In genomic region chrX:46588263-46588662, GRCh38 we compare ENCODE assay signal across 8 cellular contexts. TPM values are rescaled to one million over a fixed set of nuclear protein-coding genes. Genes with fewer than 3 reads are reported as not detected.
A peak's percentile ranks its signal among the peaks of the same experiment; 100 is the strongest.
DNase-seq lines count a peak whose midpoint lies in the region; ATAC-seq and TF ChIP-seq lines count a peak whose summit lies in the region.

No MANE protein-coding gene starts in this region.

- DNase-seq in HT1080 (ENCODE audit: low read depth) = peak; percentile 57
- DNase-seq in activated CD8-positive, alpha-beta T cell treated with anti-CD3 and anti-CD28 coated beads for 36 hours = peak; percentile 66
- DNase-seq in fibroblast of the aortic adventitia (ENCODE audit: low read depth) = peak; percentile 83
- DNase-seq in stimulated activated CD4-positive, alpha-beta T cell treated with anti-CD3 and anti-CD28 coated beads, Interleukin-4, amount 100 ng/mL, for 1 hour = peak; percentile 30
- no peak for DNase-seq in HuH-7 (ENCODE audit: low spot score)
- no peak for DNase-seq in NCI-H2107 (lab: John Stamatoyannopoulos, UW)
- no peak for DNase-seq in NCI-H774 (lab: John Stamatoyannopoulos, UW)
- no peak for DNase-seq in inferior parietal cortex (ENCODE audit: extremely low spot score)

- no peak for TF ChIP-seq CTCF in activated CD8-positive, alpha-beta T cell treated with anti-CD3 and anti-CD28 coated beads for 36 hours (IDR thresholded peaks at IDR 0.05)
- TF ChIP-seq CTCF in fibroblast of the aortic adventitia (IDR thresholded peaks at IDR 0.05; ENCODE audit: insufficient read depth, low read length) = no peak

- H3K27ac Mint-ChIP-seq in activated CD8-positive, alpha-beta T cell treated with anti-CD3 and anti-CD28 coated beads for 36 hours = peak overlapping the region; percentile 71

- no peaks in the 10 kb centered on the region for H3K9me3 Mint-ChIP-seq in activated CD8-positive, alpha-beta T cell treated with anti-CD3 and anti-CD28 coated beads for 36 hours

- CTCF ChIA-PET in activated CD8-positive, alpha-beta T cell treated with anti-CD3 and anti-CD28 coated beads for 36 hours (lab: Charles Lee) = interaction anchor here (0.8 to 1.5 kb wide), 4 partner anchors 11 to 50 kb away, joined by 3 to 4 read pairs (median 3); no protein-coding TSS in a partner anchor

- peak; percentile 66 for ATAC-seq in activated CD8-positive, alpha-beta T cell treated with anti-CD3 and anti-CD28 coated beads for 36 hours

- peak overlapping the region; percentile 36 for H3K4me3 Mint-ChIP-seq in activated CD8-positive, alpha-beta T cell treated with anti-CD3 and anti-CD28 coated beads for 36 hours

- H3K4me3 ChIP-seq in fibroblast of the aortic adventitia (ENCODE audit: low read depth, low read length) = peak overlapping the region; percentile 22

- H3K36me3 Mint-ChIP-seq in activated CD8-positive, alpha-beta T cell treated with anti-CD3 and anti-CD28 coated beads for 36 hours (ENCODE audit: low read depth) = peaks cover 2% of the 10 kb centered on the region

- intact Hi-C loops in activated CD8-positive, alpha-beta T cell treated with anti-CD3 and anti-CD28 coated beads for 36 hours (cut with micrococcal nuclease) = no loop called here

- peaks cover 17% of the 10 kb centered on the region for H3K4me1 Mint-ChIP-seq in activated CD8-positive, alpha-beta T cell treated with anti-CD3 and anti-CD28 coated beads for 36 hours (ENCODE audit: low read depth)

- H3K27me3 Mint-ChIP-seq in activated CD8-positive, alpha-beta T cell treated with anti-CD3 and anti-CD28 coated beads for 36 hours = no peaks in the 10 kb centered on the region

- POLR2A ChIA-PET in activated CD8-positive, alpha-beta T cell treated with anti-CD3 and anti-CD28 coated beads for 36 hours (lab: Charles Lee) = interaction anchor here (0.6 to 1.2 kb wide), 3 partner anchors 9 to 540 kb away, joined by 3 to 4 read pairs (median 3); no protein-coding TSS in a partner anchor

RNA-seq across cellular contexts. Expression of gene CHST7, which starts 14.7 kb away (rescaled TPM):
- 0.07 and 0.40 TPM in 2 replicates for total RNA-seq in HT1080 (2014; rRNA removed; shearing (Covaris generic))
- polyA plus RNA-seq in HT1080 (2015; cell fraction: cytosol; rRNA removed) = 0.06 and 0.20 TPM in 2 replicates
- 0.10 TPM in 1 of 2 replicates, not detected in the other for polyA plus RNA-seq in HT1080 (2015; cell fraction: nucleus; rRNA removed)
- total RNA-seq in activated CD8-positive, alpha-beta T cell treated with anti-CD3 and anti-CD28 coated beads for 36 hours = 1 to 10 TPM; 2.5 to 2.8 TPM
- total RNA-seq in fibroblast of the aortic adventitia (ENCODE audit: low replicate concordance) = 4.2 and 6.0 TPM in 2 replicates

RNA-seq across cellular contexts. Expression of gene ZNF674, which starts 43.0 kb away (rescaled TPM):
- 1.8 and 4.3 TPM in 2 replicates for total RNA-seq in HT1080 (2014; rRNA removed; shearing (Covaris generic))
- 1.9 and 2.7 TPM in 2 replicates for polyA plus RNA-seq in HT1080 (2015; cell fraction: cytosol; rRNA removed)
- 5.3 and 7.6 TPM in 2 replicates for polyA plus RNA-seq in HT1080 (2015; cell fraction: nucleus; rRNA removed)
- total RNA-seq in activated CD8-positive, alpha-beta T cell treated with anti-CD3 and anti-CD28 coated beads for 36 hours = 1 to 10 TPM; 1.7 to 2.0 TPM
- 5.2 and 6.0 TPM in 2 replicates for total RNA-seq in fibroblast of the aortic adventitia (ENCODE audit: low replicate concordance)

Comparison
In these comparisons a context has a peak if more than half of its experiments do, and no peak if none do; other contexts are left out.
1. DNase-seq: peak in HT1080 (single experiment), activated CD8-positive, alpha-beta T cell treated with anti-CD3 and anti-CD28 coated beads for 36 hours (single experiment), fibroblast of the aortic adventitia (single experiment) and stimulated activated CD4-positive, alpha-beta T cell treated with anti-CD3 and anti-CD28 coated beads, Interleukin-4, amount 100 ng/mL, for 1 hour (single experiment); none in HuH-7 (single experiment), NCI-H2107 (single experiment), NCI-H774 (single experiment) and inferior parietal cortex (single experiment).